In the genomic region with DNA sequence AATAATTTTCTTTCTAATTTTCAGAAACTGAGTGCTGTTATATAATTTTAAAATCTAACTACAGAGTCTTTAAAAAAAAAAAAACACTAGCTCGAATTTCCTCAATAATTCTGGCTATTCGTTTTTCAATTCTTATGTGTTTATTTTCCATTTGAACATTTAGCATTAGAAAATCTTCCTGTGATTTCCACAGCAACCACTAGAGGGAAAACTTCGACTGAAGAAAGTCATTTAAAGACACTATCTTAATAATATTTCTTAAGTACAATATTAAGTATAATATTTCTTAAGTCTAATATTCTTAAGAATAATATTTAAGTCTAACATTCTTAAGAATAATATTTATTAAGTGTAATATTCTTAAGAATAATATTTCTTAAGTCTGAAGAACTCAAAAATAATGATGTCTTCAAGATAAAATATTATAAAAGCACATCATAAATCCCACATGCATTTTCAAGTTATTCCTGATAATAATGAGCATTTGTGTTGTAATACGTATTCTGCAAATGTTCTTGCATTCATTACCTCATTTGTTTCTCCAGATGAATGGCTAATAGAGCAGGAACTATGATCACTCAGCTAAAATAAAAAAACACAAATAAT, we compare ENCODE assay signal across 8 cellular contexts.
DNase-seq lines count a peak whose midpoint lies in the region; ATAC-seq, FAIRE-seq and TF ChIP-seq lines count a peak whose summit lies in the region.

No MANE protein-coding gene starts in this region.

- DNase-seq in activated CD8-positive, alpha-beta T cell treated with anti-CD3 and anti-CD28 coated beads for 36 hours, result no peak
- DNase-seq in activated CD8-positive, alpha-beta T cell treated with anti-CD3 and anti-CD28 coated beads, Interleukin-2, amount 10 ng/mL, durations not matched to agents 7 days and 5 days, result no peak
- peak; percentile 13 for DNase-seq in NB4 (ENCODE audit: low read depth)
- no peak for DNase-seq in pancreas
- DNase-seq in T-helper 2 cell treated with Interferon-gamma antibody and Interleukin-4, amounts not matched to agents 5 μg/mL and 100 μg/mL, for 36 hours (ENCODE audit: low spot score), result no peak
- DNase-seq in activated CD8-positive, alpha-beta memory T cell treated with anti-CD3 and anti-CD28 coated beads, Interleukin-2, amount 50 U/mL, for 4 hours, result no peak
- DNase-seq in DMS79 (lab: John Stamatoyannopoulos, UW), result no peak

- H3K27me3 Mint-ChIP-seq in activated CD8-positive, alpha-beta T cell treated with anti-CD3 and anti-CD28 coated beads for 36 hours, result peaks cover 5% of the 10 kb centered on the region
- peaks cover 4% of the 10 kb centered on the region for H3K27me3 Mint-ChIP-seq in activated CD8-positive, alpha-beta T cell treated with anti-CD3 and anti-CD28 coated beads, Interleukin-2, amount 10 ng/mL, durations not matched to agents 7 days and 5 days (ENCODE audit: low read depth)
- H3K27me3 Mint-ChIP-seq in T-helper 2 cell treated with Interferon-gamma antibody and Interleukin-4, amounts not matched to agents 5 μg/mL and 100 μg/mL, for 36 hours (ENCODE audit: low read depth), result peaks cover 4% of the 10 kb centered on the region

- peak; percentile 58 for TF ChIP-seq CTCF in activated CD8-positive, alpha-beta T cell treated with anti-CD3 and anti-CD28 coated beads for 36 hours (IDR thresholded peaks at IDR 0.05)
- TF ChIP-seq CTCF in NB4 (IDR thresholded peaks at IDR 0.05; ENCODE audit: low read depth, low read length), result peak; percentile 44
- TF ChIP-seq CTCF in pancreas (IDR thresholded peaks at IDR 0.05), result peak; percentile 33 to 58 (median 46)

- no peak for TF ChIP-seq POLR2A in NB4 (IDR thresholded peaks at IDR 0.05; ENCODE audit: extremely low read depth, insufficient read length)

- H3K4me3 Mint-ChIP-seq in activated CD8-positive, alpha-beta T cell treated with anti-CD3 and anti-CD28 coated beads for 36 hours, result no peak overlapping the region
- no peak overlapping the region for H3K4me3 Mint-ChIP-seq in activated CD8-positive, alpha-beta T cell treated with anti-CD3 and anti-CD28 coated beads, Interleukin-2, amount 10 ng/mL, durations not matched to agents 7 days and 5 days
- no peak overlapping the region for H3K4me3 Mint-ChIP-seq in T-helper 2 cell treated with Interferon-gamma antibody and Interleukin-4, amounts not matched to agents 5 μg/mL and 100 μg/mL, for 36 hours

- no peaks in the 10 kb centered on the region for H3K9me3 ChIP-seq in pancreas

- H3K27me3 ChIP-seq in pancreas, result no peaks in the 10 kb centered on the region

- no peaks in the 10 kb centered on the region for H3K9me3 Mint-ChIP-seq in activated CD8-positive, alpha-beta T cell treated with anti-CD3 and anti-CD28 coated beads for 36 hours
- no peaks in the 10 kb centered on the region for H3K9me3 Mint-ChIP-seq in activated CD8-positive, alpha-beta T cell treated with anti-CD3 and anti-CD28 coated beads, Interleukin-2, amount 10 ng/mL, durations not matched to agents 7 days and 5 days (ENCODE audit: insufficient read depth)
- no peaks in the 10 kb centered on the region for H3K9me3 Mint-ChIP-seq in T-helper 2 cell treated with Interferon-gamma antibody and Interleukin-4, amounts not matched to agents 5 μg/mL and 100 μg/mL, for 36 hours

- H3K36me3 ChIP-seq in pancreas, result no peaks in the 10 kb centered on the region

- FAIRE-seq in colon (lab: Jason Lieb, UNC), result peak; percentile 94
- peak; percentile 98 for FAIRE-seq in pancreas (lab: Jason Lieb, UNC)

- 1 to 3% methylated on average over 4 of the region's 4 CpGs for WGBS in pancreas, 2 donors

- no peaks in the 10 kb centered on the region for H3K36me3 Mint-ChIP-seq in activated CD8-positive, alpha-beta T cell treated with anti-CD3 and anti-CD28 coated beads for 36 hours (ENCODE audit: low read depth)
- no peaks in the 10 kb centered on the region for H3K36me3 Mint-ChIP-seq in activated CD8-positive, alpha-beta T cell treated with anti-CD3 and anti-CD28 coated beads, Interleukin-2, amount 10 ng/mL, durations not matched to agents 7 days and 5 days (ENCODE audit: low read depth)
- H3K36me3 Mint-ChIP-seq in T-helper 2 cell treated with Interferon-gamma antibody and Interleukin-4, amounts not matched to agents 5 μg/mL and 100 μg/mL, for 36 hours (ENCODE audit: low read depth), result no peaks in the 10 kb centered on the region

- no peak for ATAC-seq in activated CD8-positive, alpha-beta T cell treated with anti-CD3 and anti-CD28 coated beads for 36 hours
- ATAC-seq in activated CD8-positive, alpha-beta T cell treated with anti-CD3 and anti-CD28 coated beads, Interleukin-2, amount 10 ng/mL, durations not matched to agents 7 days and 5 days, result no peak
- ATAC-seq in pancreas, result peak in 1 of 4 donors; percentile 28

- H3K27ac Mint-ChIP-seq in activated CD8-positive, alpha-beta T cell treated with anti-CD3 and anti-CD28 coated beads for 36 hours, result no peak overlapping the region
- no peak overlapping the region for H3K27ac Mint-ChIP-seq in activated CD8-positive, alpha-beta T cell treated with anti-CD3 and anti-CD28 coated beads, Interleukin-2, amount 10 ng/mL, durations not matched to agents 7 days and 5 days
- no peak overlapping the region for H3K27ac Mint-ChIP-seq in T-helper 2 cell treated with Interferon-gamma antibody and Interleukin-4, amounts not matched to agents 5 μg/mL and 100 μg/mL, for 36 hours

- intact Hi-C loops in activated CD8-positive, alpha-beta T cell treated with anti-CD3 and anti-CD28 coated beads for 36 hours (cut with micrococcal nuclease), result loop anchor here (5.0 kb wide), 1 partner anchor 395 kb away; no protein-coding TSS in a partner anchor
- intact Hi-C loops in pancreas (cut with DNase I), result no loop called here

- H3K27ac ChIP-seq in pancreas, result no peak overlapping the region

- H3K4me3 ChIP-seq in NB4 (ENCODE audit: low read depth, low read length) (no peak overlapping the region), pancreas (no peak overlapping the region)

- CTCF ChIA-PET in activated CD8-positive, alpha-beta T cell treated with anti-CD3 and anti-CD28 coated beads for 36 hours (lab: Charles Lee), result interaction anchor here (0.9 to 1.7 kb wide), 3 partner anchors 9 to 394 kb away, joined by 3 to 7 read pairs (median 3); no protein-coding TSS in a partner anchor
- CTCF ChIA-PET in activated CD8-positive, alpha-beta T cell treated with anti-CD3 and anti-CD28 coated beads, Interleukin-2, amount 10 ng/mL, durations not matched to agents 7 days and 5 days (lab: Charles Lee), result interaction anchor here (1.0 to 1.2 kb wide), 2 partner anchors 13 to 118 kb away, joined by 3 to 4 read pairs; no protein-coding TSS in a partner anchor

- peaks cover 0 to 5% (median 0%) of the 10 kb centered on the region in 3 donors for H3K4me1 ChIP-seq in pancreas

- POLR2A ChIA-PET in activated CD8-positive, alpha-beta T cell treated with anti-CD3 and anti-CD28 coated beads for 36 hours (lab: Charles Lee), result no interaction called here
- POLR2A ChIA-PET in activated CD8-positive, alpha-beta T cell treated with anti-CD3 and anti-CD28 coated beads, Interleukin-2, amount 10 ng/mL, durations not matched to agents 7 days and 5 days (lab: Charles Lee), result no interaction called here

- peaks cover 3% of the 10 kb centered on the region for H3K4me1 Mint-ChIP-seq in activated CD8-positive, alpha-beta T cell treated with anti-CD3 and anti-CD28 coated beads for 36 hours (ENCODE audit: low read depth)
- peaks cover 7% of the 10 kb centered on the region for H3K4me1 Mint-ChIP-seq in activated CD8-positive, alpha-beta T cell treated with anti-CD3 and anti-CD28 coated beads, Interleukin-2, amount 10 ng/mL, durations not matched to agents 7 days and 5 days (ENCODE audit: low read depth)
- peaks cover 8% of the 10 kb centered on the region for H3K4me1 Mint-ChIP-seq in T-helper 2 cell treated with Interferon-gamma antibody and Interleukin-4, amounts not matched to agents 5 μg/mL and 100 μg/mL, for 36 hours (ENCODE audit: low read depth)
